1 cellular context compared by ENCODE assay signal in genomic region chr2:219245148-219245898, GRCh38.
A peak's percentile ranks its signal among the peaks of the same experiment; 100 is the strongest.
TF ChIP-seq lines count a peak whose summit lies in the region.

Gene GLB1L (minus strand): TSS chr2:219245444. CDS start chr2:219243573, 1,871 bp downstream.
Gene STK16 (plus strand): TSS chr2:219245479. CDS start chr2:219246000, 521 bp downstream.

TF ChIP-seq in K562, 482 proteins besides CTCF, POLR2A, EP300 and RAD21 (continued from another document):
- peak; percentile 37 to 81 for TF ChIP-seq MNT (conservative IDR thresholded peaks at IDR 0.05)
- TF ChIP-seq POU5F1 (IDR thresholded peaks at IDR 0.05; ENCODE audit: borderline replicate concordance, low read depth, low read length, partially characterized antibody) = no peak
- TF ChIP-seq HDAC1 (IDR thresholded peaks at IDR 0.05) = peak in 1 of 2 experiments; percentile 82; a peak in 2 of 4 replicates
- TF ChIP-seq BRD4 (IDR thresholded peaks at IDR 0.05) = no peak
- TF ChIP-seq CREB3L1 (IDR thresholded peaks at IDR 0.05; ENCODE audit: borderline replicate concordance, low read depth) = peak; percentile 44; the same call in 1 of the 2 replicates
- TF ChIP-seq ZBTB33 (CRISPR knock-in tag; IDR thresholded peaks at IDR 0.05) = no peak
- TF ChIP-seq SNIP1 (IDR thresholded peaks at IDR 0.05; ENCODE audit: low read depth) = no peak
- peak; percentile 74 for TF ChIP-seq POLR2AphosphoS5 (IDR thresholded peaks at IDR 0.05; ENCODE audit: control insufficient read depth, insufficient read depth, low read depth, low read length)
- peak; percentile 85 for TF ChIP-seq ATF1 (CRISPR knock-in tag; IDR thresholded peaks at IDR 0.05)
- TF ChIP-seq ATF1 (tag; IDR thresholded peaks at IDR 0.05) = peak; percentile 98
- TF ChIP-seq SMARCA5 (IDR thresholded peaks at IDR 0.05) = no peak; the same call in 1 of the 2 replicates
- no peak for TF ChIP-seq ZNF408 (CRISPR knock-in tag; IDR thresholded peaks at IDR 0.05; ENCODE audit: low read depth)
- TF ChIP-seq ELK3 (CRISPR knock-in tag; IDR thresholded peaks at IDR 0.05) = no peak
- 0 out of 2 replicates have a peak, but pooled peaks have one; percentile 25 for TF ChIP-seq ARID1B (IDR thresholded peaks at IDR 0.05)
- TF ChIP-seq ZHX1 (conservative IDR thresholded peaks at IDR 0.05; ENCODE audit: low read length) = no peak
- peak; percentile 28 for TF ChIP-seq RBBP5 (IDR thresholded peaks at IDR 0.05; ENCODE audit: borderline replicate concordance, insufficient read depth, low read length, poor library complexity, severe bottlenecking)
- no peak for TF ChIP-seq ZNF347 (CRISPR knock-in tag; IDR thresholded peaks at IDR 0.05; ENCODE audit: low read depth)
- no peak for TF ChIP-seq KAT8 (IDR thresholded peaks at IDR 0.05; ENCODE audit: low read depth)
- TF ChIP-seq DPF2 (IDR thresholded peaks at IDR 0.05) = no peak
- no peak for TF ChIP-seq TSC22D4 (tag; IDR thresholded peaks at IDR 0.05)
- peak; percentile 63; the same call in 1 of the 2 replicates for TF ChIP-seq ETS1 (conservative IDR thresholded peaks at IDR 0.05; ENCODE audit: control insufficient read depth, low read depth, low read length)
- no peak for TF ChIP-seq ARID3B (CRISPR knock-in tag; IDR thresholded peaks at IDR 0.05; ENCODE audit: borderline replicate concordance)
- TF ChIP-seq NR1H2 (CRISPR knock-in tag; IDR thresholded peaks at IDR 0.05) = no peak
- no peak for TF ChIP-seq HIVEP1 (CRISPR knock-in tag; IDR thresholded peaks at IDR 0.05)
- no peak for TF ChIP-seq E2F4 (CRISPR knock-in tag; IDR thresholded peaks at IDR 0.05; ENCODE audit: low read depth)
- no peak for TF ChIP-seq RBM34 (IDR thresholded peaks at IDR 0.05; ENCODE audit: borderline replicate concordance, insufficient read depth, low read length)
